ENCODE assay signal across 18 cellular contexts in the genomic region with DNA sequence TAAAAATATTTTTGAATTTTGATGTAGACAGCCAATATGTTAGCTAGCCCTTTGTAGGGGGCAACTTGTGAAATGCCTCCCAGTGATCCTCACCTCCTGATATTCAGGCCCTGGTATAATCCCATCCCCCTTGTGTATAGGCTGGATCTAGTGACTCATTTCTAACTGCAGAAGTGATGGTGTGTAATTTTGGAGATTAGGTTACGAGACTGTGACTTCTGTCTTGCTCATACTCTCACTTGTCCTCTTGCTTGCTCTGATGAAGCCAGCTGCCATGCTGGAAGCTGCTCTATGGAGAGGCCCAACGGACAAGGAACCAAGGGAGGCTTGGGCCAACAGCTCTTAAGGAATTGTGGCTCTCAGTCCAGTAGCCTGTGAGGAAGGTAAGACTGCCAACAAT.
A peak's percentile ranks its signal among the peaks of the same experiment; 100 is the strongest.
DNase-seq lines count a peak whose midpoint lies in the region; ATAC-seq and TF ChIP-seq lines count a peak whose summit lies in the region.
"Had no signal": no experiment of that assay in that cellular context is flagged by ENCODE, and none has a peak within 500 bp of the region (broad histone marks: within the 10 kb centered on the region; RNA-seq: fewer than 3 reads in every experiment).

No MANE protein-coding gene starts in this region.

- no peaks in the 10 kb centered on the region for H3K79me2 ChIP-seq in Karpas-422 (ENCODE audit: low read length)

- H3K4me1 ChIP-seq in CD4-positive, CD25-positive, alpha-beta regulatory T cell (ENCODE audit: control insufficient read depth, insufficient read depth, low read length, poor library complexity, severe bottlenecking): peaks cover 8% of the 10 kb centered on the region
- no peaks in the 10 kb centered on the region for H3K4me1 ChIP-seq in Karpas-422 (ENCODE audit: low read length)
- H3K4me1 ChIP-seq in right lobe of liver: no peaks in the 10 kb centered on the region

- peaks cover 18 to 63% (median 34%) of the 10 kb centered on the region in 4 donors for H3K4me1 Mint-ChIP-seq in CD4-positive, CD25-positive, alpha-beta regulatory T cell
- peaks cover 20% of the 10 kb centered on the region for H3K4me1 Mint-ChIP-seq in activated T-helper 17 cell treated with anti-CD3 and anti-CD28 coated beads, Interleukin-2, amount 50 U/mL, for 72 hours

- H4K20me1 ChIP-seq in Karpas-422 (ENCODE audit: insufficient read depth, low read depth, low read length): no peaks in the 10 kb centered on the region

- peak overlapping the region in 2 of 3 donors; percentile 56 to 62 for H3K27ac Mint-ChIP-seq in CD4-positive, CD25-positive, alpha-beta regulatory T cell
- H3K27ac Mint-ChIP-seq in activated T-helper 17 cell treated with anti-CD3 and anti-CD28 coated beads, Interleukin-2, amount 50 U/mL, for 72 hours: peak overlapping the region; percentile 59
- H3K27ac Mint-ChIP-seq: activated B cell treated with CpG ODN at 0.5 μM for 24 hours; activated T-helper 1 cell treated with anti-CD3 and anti-CD28 coated beads, Interleukin-12 subunit alpha, Interleukin-12 subunit beta, Interleukin-2, Interleukin-4 antibody, amounts not matched to agents 30 ng/mL and 10 ng/mL and 1 ng/mL, durations not matched to agents 14 hours and 24 hours and 36 hours had no signal

- no peaks in the 10 kb centered on the region for H3K9me3 ChIP-seq in CD4-positive, CD25-positive, alpha-beta regulatory T cell (ENCODE audit: control insufficient read depth in 2 of 2, low read length in 2 of 2)
- H3K9me3 ChIP-seq in Karpas-422 (ENCODE audit: low read length) (no peaks in the 10 kb centered on the region), right lobe of liver (no peaks in the 10 kb centered on the region)
- H3K9me3 ChIP-seq: vagina had no signal

- ATAC-seq in CD4-positive, CD25-positive, alpha-beta regulatory T cell (ENCODE audit: low read depth in 2 of 2): no peak
- ATAC-seq in activated T-helper 17 cell treated with anti-CD3 and anti-CD28 coated beads, Interleukin-2, amount 50 U/mL, for 72 hours (replicated peaks): peak; percentile 89
- no peak for ATAC-seq in right lobe of liver
- ATAC-seq: SK-N-SH treated with all-trans-retinoic acid at 6 μM for 48 hours had no signal

- H3K36me3 ChIP-seq in CD4-positive, CD25-positive, alpha-beta regulatory T cell (ENCODE audit: control insufficient read depth, insufficient read depth, low read length): peaks cover 18% of the 10 kb centered on the region
- H3K36me3 ChIP-seq in Karpas-422 (ENCODE audit: insufficient read depth, low read length) (no peaks in the 10 kb centered on the region), right lobe of liver (no peaks in the 10 kb centered on the region)
- H3K36me3 ChIP-seq: cardiac muscle cell, vagina had no signal

- TF ChIP-seq CTCF in right lobe of liver (IDR thresholded peaks at IDR 0.05): no peak
- no peak for TF ChIP-seq CTCF in dorsolateral prefrontal cortex (IDR thresholded peaks at IDR 0.05 in 54 of 56, conservative IDR thresholded peaks at IDR 0.05 in 2 of 56; ENCODE audit: low read depth in 1 of 56, partially characterized antibody in 56 of 56)

- H2AFZ ChIP-seq in Karpas-422 (ENCODE audit: low read length): no peak overlapping the region

- WGBS in right lobe of liver (ENCODE audit: insufficient coverage, low coverage, low lambda C conversion rate, missing lambda C conversion rate): 42% methylated on average over 2 of the region's 2 CpGs

- H3K4me3 ChIP-seq in CD4-positive, CD25-positive, alpha-beta regulatory T cell (ENCODE audit: low read depth, low read length): no peak overlapping the region
- H3K4me3 ChIP-seq in Karpas-422 (ENCODE audit: low read length) (no peak overlapping the region), right lobe of liver (no peak overlapping the region), dorsolateral prefrontal cortex (no peak overlapping the region)
- H3K4me3 ChIP-seq: cardiac muscle cell, vagina had no signal

- H3K27me3 ChIP-seq in CD4-positive, CD25-positive, alpha-beta regulatory T cell (ENCODE audit: control insufficient read depth, insufficient read depth, low read length): no peaks in the 10 kb centered on the region
- H3K27me3 ChIP-seq in Karpas-422 (ENCODE audit: low read length): no peaks in the 10 kb centered on the region
- H3K27me3 ChIP-seq in right lobe of liver: no peaks in the 10 kb centered on the region
- peaks cover 0 to 73% (median 12%) of the 10 kb centered on the region in 45 donors for H3K27me3 ChIP-seq in dorsolateral prefrontal cortex
- H3K27me3 ChIP-seq: cardiac muscle cell, vagina had no signal

- H3K9ac ChIP-seq in Karpas-422 (ENCODE audit: low read length): no peak overlapping the region

- intact Hi-C loops in right lobe of liver (cut with DNase I): no loop called here
- intact Hi-C loops in dorsolateral prefrontal cortex (cut with DNase I): loop anchor here in 1 of 2 donors (10.0 kb wide), 1 partner anchor 1969 kb away; no protein-coding TSS in a partner anchor

- peaks cover 0 to 1% (median 0%) of the 10 kb centered on the region in 7 donors for H3K9me3 Mint-ChIP-seq in CD4-positive, CD25-positive, alpha-beta regulatory T cell
- no peaks in the 10 kb centered on the region for H3K9me3 Mint-ChIP-seq in activated T-helper 17 cell treated with anti-CD3 and anti-CD28 coated beads, Interleukin-2, amount 50 U/mL, for 72 hours
- H3K9me3 Mint-ChIP-seq: activated B cell treated with CpG ODN at 0.5 μM for 24 hours; activated T-helper 1 cell treated with anti-CD3 and anti-CD28 coated beads, Interleukin-12 subunit alpha, Interleukin-12 subunit beta, Interleukin-2, Interleukin-4 antibody, amounts not matched to agents 30 ng/mL and 10 ng/mL and 1 ng/mL, durations not matched to agents 14 hours and 24 hours and 36 hours had no signal

- no peak for DNase-seq in CD4-positive, CD25-positive, alpha-beta regulatory T cell
- peak; percentile 62 for DNase-seq in HCEC 1CT
- peak; percentile 1 for DNase-seq in glomerular visceral epithelial cell (ENCODE audit: extremely low spot score)
- DNase-seq in NCI-H1092 treated with DMSO at 0.1 percent for 48 hours (lab: John Stamatoyannopoulos, UW): no peak
- DNase-seq in Karpas-422: no peak
- no peak for DNase-seq in right lobe of liver
- DNase-seq in dorsolateral prefrontal cortex: no peak
- DNase-seq: activated B cell treated with CpG ODN at 0.5 μM for 24 hours; head of caudate nucleus; kidney; NCI-H2171 treated with DMSO at 0.1 percent for 48 hours; retina; stimulated activated CD4-positive, alpha-beta T cell treated with anti-CD3 and anti-CD28 coated beads, Interleukin-2, amount 100 ng/mL, for 48 hours had no signal

- peaks cover 4% of the 10 kb centered on the region for H3K36me3 Mint-ChIP-seq in CD4-positive, CD25-positive, alpha-beta regulatory T cell
- peaks cover 31% of the 10 kb centered on the region for H3K36me3 Mint-ChIP-seq in activated T-helper 17 cell treated with anti-CD3 and anti-CD28 coated beads, Interleukin-2, amount 50 U/mL, for 72 hours (ENCODE audit: low read depth)

- H3K9me2 ChIP-seq in Karpas-422 (replicated peaks; ENCODE audit: insufficient read depth, low read length): no peaks in the 10 kb centered on the region

- H3K27ac ChIP-seq in CD4-positive, CD25-positive, alpha-beta regulatory T cell (ENCODE audit: insufficient read depth, low read length, poor library complexity, severe bottlenecking): no peak overlapping the region
- H3K27ac ChIP-seq in Karpas-422 (ENCODE audit: low read length): no peak overlapping the region
- H3K27ac ChIP-seq in right lobe of liver: no peak overlapping the region
- peak overlapping the region in 1 of 59 donors; percentile 17 for H3K27ac ChIP-seq in dorsolateral prefrontal cortex
- H3K27ac ChIP-seq: cardiac muscle cell, vagina had no signal

- no peaks in the 10 kb centered on the region for H3K27me3 Mint-ChIP-seq in CD4-positive, CD25-positive, alpha-beta regulatory T cell
- no peaks in the 10 kb centered on the region for H3K27me3 Mint-ChIP-seq in activated T-helper 17 cell treated with anti-CD3 and anti-CD28 coated beads, Interleukin-2, amount 50 U/mL, for 72 hours
- H3K27me3 Mint-ChIP-seq: activated B cell treated with CpG ODN at 0.5 μM for 24 hours had no signal

- no peak for TF ChIP-seq POLR2A in right lobe of liver (IDR thresholded peaks at IDR 0.05)

- H3K4me3 Mint-ChIP-seq in CD4-positive, CD25-positive, alpha-beta regulatory T cell: no peak overlapping the region
- H3K4me3 Mint-ChIP-seq in activated T-helper 17 cell treated with anti-CD3 and anti-CD28 coated beads, Interleukin-2, amount 50 U/mL, for 72 hours: peak overlapping the region; percentile 16
- H3K4me3 Mint-ChIP-seq: activated B cell treated with CpG ODN at 0.5 μM for 24 hours; activated T-helper 1 cell treated with anti-CD3 and anti-CD28 coated beads, Interleukin-12 subunit alpha, Interleukin-12 subunit beta, Interleukin-2, Interleukin-4 antibody, amounts not matched to agents 30 ng/mL and 10 ng/mL and 1 ng/mL, durations not matched to agents 14 hours and 24 hours and 36 hours had no signal

- no peak overlapping the region for H3K4me2 ChIP-seq in Karpas-422 (ENCODE audit: low read depth, low read length, poor library complexity, severe bottlenecking)

Comparison
In these comparisons a context has a peak if more than half of its experiments do, and no peak if none do; other contexts are left out.
1. DNase-seq: peak in HCEC 1CT (single experiment) and glomerular visceral epithelial cell (single experiment); none in CD4-positive, CD25-positive, alpha-beta regulatory T cell (0 of 3), NCI-H1092 treated with DMSO at 0.1 percent for 48 hours (single experiment), Karpas-422 (single experiment), right lobe of liver (0 of 3) and dorsolateral prefrontal cortex (0 of 10).